Comparison of ENCODE assay signal across 1 cellular context in genomic region chr14:68590233-68590535, GRCh38.
TF ChIP-seq lines count a peak whose summit lies in the region.

No MANE protein-coding gene starts in this region.

TF ChIP-seq in IMR-90, 13 proteins besides CTCF, POLR2A, EP300 and RAD21 (continued from another document):
- TF ChIP-seq ELK1 (IDR thresholded peaks at IDR 0.05; ENCODE audit: borderline replicate concordance, low read depth, low read length): no peak
- TF ChIP-seq MAFK (IDR thresholded peaks at IDR 0.05; ENCODE audit: low read depth, low read length): no peak
- TF ChIP-seq FOS (IDR thresholded peaks at IDR 0.05; ENCODE audit: low read depth, low read length): no peak
- no peak for TF ChIP-seq NFE2L2 (IDR thresholded peaks at IDR 0.05; ENCODE audit: low read depth, low read length)
- TF ChIP-seq BHLHE40 (IDR thresholded peaks at IDR 0.05; ENCODE audit: low read depth, low read length): no peak
- TF ChIP-seq MXI1 (IDR thresholded peaks at IDR 0.05; ENCODE audit: borderline replicate concordance, low read depth, low read length): no peak
